ENCODE assay signal across 30 cellular contexts in genomic region chr9:22773501-22774220, GRCh38.
"Had no signal": no experiment of that assay in that cellular context is flagged by ENCODE, and none has a peak within 500 bp of the region (broad histone marks: within the 10 kb centered on the region; RNA-seq: fewer than 3 reads in every experiment).

No MANE protein-coding gene starts in this region.

- H3K27ac ChIP-seq: adrenal gland, ascending aorta, body of pancreas, brain microvascular endothelial cell, breast epithelium, cardiac muscle cell had no signal

- H3K4me1 ChIP-seq: adrenal gland, ascending aorta, body of pancreas, breast epithelium had no signal

- ATAC-seq: activated naive CD4-positive, alpha-beta T cell treated with anti-CD3 and anti-CD28 coated beads, Interleukin-2, amount 50 U/mL, for 72 hours; activated naive CD8-positive, alpha-beta T cell treated with anti-CD3 and anti-CD28 coated beads, Interleukin-2, amount 50 U/mL, for 24 hours; activated T-cell treated with anti-CD3 and anti-CD28 coated beads, Interleukin-2, amount 50 U/mL, for 4 hours; activated T-cell treated with anti-CD3 and anti-CD28 coated beads, Interleukin-2, amount 50 U/mL, for 72 hours; activated T-helper 17 cell treated with anti-CD3 and anti-CD28 coated beads, Interleukin-2, amount 50 U/mL, for 72 hours; body of pancreas had no signal

- H3K9me3 ChIP-seq: adrenal gland, ascending aorta, body of pancreas, breast epithelium had no signal

- H3K4me3 ChIP-seq: adrenal gland, ascending aorta, body of pancreas, breast epithelium, cardiac muscle cell had no signal

- DNase-seq: activated effector memory CD4-positive, alpha-beta T cell treated with anti-CD3 and anti-CD28 coated beads, Interleukin-2, amount 50 U/mL, for 16 hours; activated effector memory CD4-positive, alpha-beta T cell treated with Interleukin-2 at 50 U/mL for 16 hours; activated gamma-delta T cell; activated gamma-delta T cell treated with Interleukin-2 at 50 U/mL for 16 hours; activated naive CD4-positive, alpha-beta T cell; activated naive CD4-positive, alpha-beta T cell treated with anti-CD3 and anti-CD28 coated beads for 36 hours; activated naive CD4-positive, alpha-beta T cell treated with anti-CD3 and anti-CD28 coated beads, Interleukin-2, amount 10 ng/mL, durations not matched to agents 7 days and 5 days; activated naive CD4-positive, alpha-beta T cell treated with anti-CD3 and anti-CD28 coated beads, Interleukin-2, amount 50 U/mL, for 16 hours; activated naive CD4-positive, alpha-beta T cell treated with Interleukin-2 at 50 U/mL for 16 hours; activated naive CD8-positive, alpha-beta T cell treated with anti-CD3 and anti-CD28 coated beads for 36 hours; activated naive CD8-positive, alpha-beta T cell treated with anti-CD3 and anti-CD28 coated beads, Interleukin-2, amount 10 ng/mL, durations not matched to agents 7 days and 5 days; activated naive CD8-positive, alpha-beta T cell treated with anti-CD3 and anti-CD28 coated beads, Interleukin-2, amount 50 U/mL, for 24 hours; activated T-cell treated with anti-CD3 and anti-CD28 coated beads, Interleukin-2, amount 50 U/mL, for 4 hours; activated T-cell treated with anti-CD3 and anti-CD28 coated beads, Interleukin-2, amount 50 U/mL, for 48 hours; activated T-cell treated with anti-CD3 and anti-CD28 coated beads, Interleukin-2, amount 50 U/mL, for 72 hours; adrenal gland; amniotic stem cell; amygdala; anterior cingulate cortex; aorta; body of pancreas; brain microvascular endothelial cell; caudate nucleus; central memory CD4-positive, alpha-beta T cell; cerebellar nuclear complex had no signal

- H3K27me3 ChIP-seq: adrenal gland, ascending aorta, body of pancreas, brain microvascular endothelial cell, breast epithelium, cardiac muscle cell had no signal

- H3K36me3 ChIP-seq: adrenal gland, ascending aorta, brain microvascular endothelial cell, breast epithelium, cardiac muscle cell had no signal
